1 cellular context compared by ENCODE assay signal in the genomic region with DNA sequence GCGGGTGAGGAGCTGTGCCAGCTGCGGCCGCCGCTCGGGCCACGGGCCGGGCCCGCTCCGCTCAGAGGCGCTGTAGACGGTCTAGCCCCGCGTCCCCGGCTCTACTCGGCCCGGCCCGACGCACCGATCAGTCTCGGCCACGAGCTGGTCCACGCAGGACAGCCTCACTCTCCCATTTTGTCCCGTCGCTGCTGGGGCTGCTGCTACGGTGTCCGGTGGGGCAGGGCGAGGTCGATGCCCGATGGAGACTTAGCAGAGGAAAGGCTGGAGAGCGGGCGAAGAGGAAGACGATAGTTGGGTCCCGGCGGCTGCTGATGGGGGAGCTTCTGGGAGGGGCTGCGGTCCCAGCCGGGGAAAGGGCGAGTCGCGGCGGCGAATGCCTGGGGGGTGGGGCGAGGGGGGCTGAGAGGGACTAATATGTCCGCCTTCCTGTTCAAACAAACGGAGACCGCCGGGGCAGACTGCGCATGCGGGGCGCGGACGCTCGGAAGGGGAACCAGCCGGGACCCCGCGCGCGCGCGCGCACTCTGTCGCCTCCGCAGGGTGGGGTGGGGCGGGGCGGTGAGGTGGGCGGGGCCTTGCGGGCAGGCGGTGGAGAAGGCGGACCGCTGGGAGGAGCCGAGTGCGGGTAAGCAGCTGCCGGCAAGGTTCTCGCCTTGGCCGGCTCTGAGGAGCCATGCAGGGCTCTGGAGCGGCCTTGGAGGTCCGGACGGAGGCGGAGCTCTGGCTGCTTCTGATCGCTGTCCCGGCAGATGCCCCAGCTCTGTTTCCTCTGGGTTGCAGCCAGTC.
TF ChIP-seq lines count a peak whose summit lies in the region.

A gene (minus strand): TSS at position 463 of the 789 bp plus-strand sequence. CDS start 903 bp downstream, outside the sequence.

TF ChIP-seq in HepG2, 621 proteins besides CTCF, POLR2A, EP300 and RAD21 (continued from another document):
- TF ChIP-seq, protein P1, sequence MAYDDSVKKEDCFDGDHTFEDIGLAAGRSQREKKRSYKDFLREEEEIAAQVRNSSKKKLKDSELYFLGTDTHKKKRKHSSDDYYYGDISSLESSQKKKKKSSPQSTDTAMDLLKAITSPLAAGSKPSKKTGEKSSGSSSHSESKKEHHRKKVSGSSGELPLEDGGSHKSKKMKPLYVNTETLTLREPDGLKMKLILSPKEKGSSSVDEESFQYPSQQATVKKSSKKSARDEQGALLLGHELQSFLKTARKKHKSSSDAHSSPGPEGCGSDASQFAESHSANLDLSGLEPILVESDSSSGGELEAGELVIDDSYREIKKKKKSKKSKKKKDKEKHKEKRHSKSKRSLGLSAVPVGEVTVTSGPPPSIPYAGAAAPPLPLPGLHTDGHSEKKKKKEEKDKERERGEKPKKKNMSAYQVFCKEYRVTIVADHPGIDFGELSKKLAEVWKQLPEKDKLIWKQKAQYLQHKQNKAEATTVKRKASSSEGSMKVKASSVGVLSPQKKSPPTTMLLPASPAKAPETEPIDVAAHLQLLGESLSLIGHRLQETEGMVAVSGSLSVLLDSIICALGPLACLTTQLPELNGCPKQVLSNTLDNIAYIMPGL (CRISPR knock-in tag; IDR thresholded peaks at IDR 0.05; ENCODE audit: borderline replicate concordance in 1 of 2, low read depth in 1 of 2) = peak; percentile 42 to 90; a peak in 3 of 4 replicates
- TF ChIP-seq KDM5A (IDR thresholded peaks at IDR 0.05; ENCODE audit: borderline replicate concordance, low read length) (peak; percentile 69), ZNF224 (CRISPR knock-in tag; IDR thresholded peaks at IDR 0.05) (no peak), ZNF274 (CRISPR knock-in tag; IDR thresholded peaks at IDR 0.05) (peak; percentile 10; the same call in 1 of the 2 replicates), ZNF234 (CRISPR knock-in tag; conservative IDR thresholded peaks at IDR 0.05) (peak; percentile 79; the same call in 1 of the 2 replicates), NR1H2 (CRISPR knock-in tag; IDR thresholded peaks at IDR 0.05; ENCODE audit: borderline replicate concordance, low read depth) (no peak), ZNF883 (CRISPR knock-in tag; IDR thresholded peaks at IDR 0.05; ENCODE audit: not compliant biosample characterization) (peak; percentile 30), ZMYM4 (CRISPR knock-in tag; IDR thresholded peaks at IDR 0.05) (peak; percentile 47)
